In the genomic region with DNA sequence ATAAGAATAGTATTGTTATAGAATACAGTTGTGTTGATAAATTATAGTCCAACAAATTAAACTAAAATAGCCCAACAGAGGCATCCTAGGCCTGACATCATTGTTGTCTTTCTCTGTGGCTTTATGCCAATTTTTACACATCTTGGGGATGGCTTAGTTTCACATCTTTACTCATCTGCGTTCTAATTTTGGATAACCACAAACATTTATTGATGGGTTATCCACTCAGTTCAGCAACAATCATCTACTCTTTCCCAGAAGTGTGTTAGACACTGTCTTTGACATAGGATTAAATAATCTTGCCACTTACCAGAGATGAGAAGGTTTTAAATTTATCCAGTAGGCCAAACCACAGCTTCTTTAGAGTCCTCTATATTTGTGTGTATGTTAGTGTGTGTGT, we compare ENCODE assay signal across 11 cellular contexts.
DNase-seq lines count a peak whose midpoint lies in the region; ATAC-seq, FAIRE-seq and TF ChIP-seq lines count a peak whose summit lies in the region.
"Had no signal": no experiment of that assay in that cellular context is flagged by ENCODE, and none has a peak within 500 bp of the region (broad histone marks: within the 10 kb centered on the region; RNA-seq: fewer than 3 reads in every experiment).

No MANE protein-coding gene starts in this region.

- H4K20me1 ChIP-seq in GM12878 (ENCODE audit: control insufficient read depth, insufficient read depth) (no peaks in the 10 kb centered on the region), osteoblast (ENCODE audit: insufficient read depth, low read length) (no peaks in the 10 kb centered on the region)

- H3K4me3 Mint-ChIP-seq in activated CD8-positive, alpha-beta memory T cell treated with anti-CD3 and anti-CD28 coated beads, Interleukin-2, amount 10 ng/mL, durations not matched to agents 7 days and 5 days: no peak overlapping the region

- peaks cover 2% of the 10 kb centered on the region for H3K9me3 Mint-ChIP-seq in activated CD8-positive, alpha-beta memory T cell treated with anti-CD3 and anti-CD28 coated beads, Interleukin-2, amount 10 ng/mL, durations not matched to agents 7 days and 5 days (ENCODE audit: low read depth)

- POLR2A ChIA-PET in GM12878 (lab: Charles Lee): interaction anchor here (0.8 kb wide), 1 partner anchor 23 kb away, joined by 3 read pairs; no protein-coding TSS in a partner anchor

- peak; percentile 62 for ATAC-seq in activated CD8-positive, alpha-beta memory T cell treated with anti-CD3 and anti-CD28 coated beads, Interleukin-2, amount 10 ng/mL, durations not matched to agents 7 days and 5 days
- no peak; the same call in 2 of the 3 replicates for ATAC-seq in GM12878
- ATAC-seq in upper lobe of right lung: no peak
- ATAC-seq: K562 had no signal

- H2AFZ ChIP-seq in GM12878 (ENCODE audit: control insufficient read depth, low read depth, low read length) (no peak overlapping the region), osteoblast (ENCODE audit: low read length) (no peak overlapping the region)

- H3K9ac ChIP-seq in GM12878 (ENCODE audit: control insufficient read depth, insufficient read depth, low read length): no peak overlapping the region

- no peak overlapping the region for H3K4me3 ChIP-seq in GM12878
- H3K4me3 ChIP-seq in osteoblast (ENCODE audit: insufficient read depth, low read length): no peak overlapping the region
- no peak overlapping the region for H3K4me3 ChIP-seq in upper lobe of right lung
- no peak overlapping the region for H3K4me3 ChIP-seq in dorsolateral prefrontal cortex
- H3K4me3 ChIP-seq: K562 had no signal

- TF ChIP-seq CTCF in GM12878 (IDR thresholded peaks at IDR 0.05 in 2 of 3, conservative IDR thresholded peaks at IDR 0.05 in 1 of 3; ENCODE audit: control insufficient read depth in 2 of 3, extremely low read depth in 1 of 3, insufficient read depth in 1 of 3, low read depth in 3 of 3, low read length in 3 of 3) (no peak), osteoblast (IDR thresholded peaks at IDR 0.05; ENCODE audit: extremely low read depth, low read depth, low read length) (no peak), upper lobe of right lung (IDR thresholded peaks at IDR 0.05) (no peak), dorsolateral prefrontal cortex (IDR thresholded peaks at IDR 0.05 in 54 of 56, conservative IDR thresholded peaks at IDR 0.05 in 2 of 56; ENCODE audit: low read depth in 1 of 56, partially characterized antibody in 56 of 56) (no peak)

- DNase-seq in activated CD8-positive, alpha-beta memory T cell treated with anti-CD3 and anti-CD28 coated beads, Interleukin-2, amount 10 ng/mL, durations not matched to agents 7 days and 5 days: no peak
- DNase-seq in activated CD8-positive, alpha-beta memory T cell treated with anti-CD3 and anti-CD28 coated beads, Interleukin-2, amount 50 U/mL, for 4 hours: no peak
- no peak for DNase-seq in GM12878 (ENCODE audit: low read depth, low spot score)
- DNase-seq in osteoblast (ENCODE audit: insufficient read length, low spot score, missing footprints): no peak
- no peak for DNase-seq in upper lobe of right lung
- DNase-seq in AG08396 (ENCODE audit: low spot score): no peak
- no peak for DNase-seq in dorsolateral prefrontal cortex
- DNase-seq in GOT3 (lab: John Stamatoyannopoulos, UW): no peak
- DNase-seq: central memory CD4-positive, alpha-beta T cell; WERI-Rb-1 had no signal

- SMC1A ChIA-PET in GM12878 (lab: Charles Lee; ENCODE audit: uncharacterized antibody, unreplicated experiment): interaction anchor here (0.6 to 1.9 kb wide), 4 partner anchors 23 to 540 kb away, joined by 3 to 6 read pairs (median 4); no protein-coding TSS in a partner anchor

- H3K27ac Mint-ChIP-seq in activated CD8-positive, alpha-beta memory T cell treated with anti-CD3 and anti-CD28 coated beads, Interleukin-2, amount 10 ng/mL, durations not matched to agents 7 days and 5 days: no peak overlapping the region

- no peak overlapping the region for H3K27ac ChIP-seq in GM12878 (ENCODE audit: control insufficient read depth, insufficient read depth)
- peak overlapping the region; percentile 84 for H3K27ac ChIP-seq in osteoblast (ENCODE audit: low read depth, low read length)
- peak overlapping the region; percentile 4 for H3K27ac ChIP-seq in upper lobe of right lung
- peak overlapping the region in 8 of 59 donors; percentile 1 to 43 (median 14) for H3K27ac ChIP-seq in dorsolateral prefrontal cortex
- H3K27ac ChIP-seq: WERI-Rb-1 had no signal

- no TSS peak for BruUV-seq in GM12878 (replicated peaks; lab: Mats Ljungman, UMichigan)

- CTCF ChIA-PET in activated CD8-positive, alpha-beta memory T cell treated with anti-CD3 and anti-CD28 coated beads, Interleukin-2, amount 10 ng/mL, durations not matched to agents 7 days and 5 days (lab: Charles Lee): interaction anchor here (1.0 to 1.5 kb wide), 2 partner anchors 22 to 122 kb away, joined by 4 read pairs; no protein-coding TSS in a partner anchor
- CTCF ChIA-PET in GM12878 (lab: Yijun Ruan, JAX): interaction anchor here (1.2 to 1.8 kb wide), 3 partner anchors 21 to 275 kb away, joined by 4 to 9 read pairs (median 6); no protein-coding TSS in a partner anchor

- no peaks in the 10 kb centered on the region; the same call in 1 of the 2 replicates for H3K4me1 ChIP-seq in GM12878 (ENCODE audit: control insufficient read depth, insufficient read depth, low read length)
- H3K4me1 ChIP-seq in osteoblast (ENCODE audit: insufficient read depth, low read length): peaks cover 61% of the 10 kb centered on the region
- no peaks in the 10 kb centered on the region for H3K4me1 ChIP-seq in upper lobe of right lung

- peaks cover 27% of the 10 kb centered on the region for H3K4me1 Mint-ChIP-seq in activated CD8-positive, alpha-beta memory T cell treated with anti-CD3 and anti-CD28 coated beads, Interleukin-2, amount 10 ng/mL, durations not matched to agents 7 days and 5 days

- H3K79me2 ChIP-seq in GM12878 (ENCODE audit: control insufficient read depth, insufficient read depth, low read length) (no peaks in the 10 kb centered on the region), osteoblast (ENCODE audit: insufficient read depth, low read length) (no peaks in the 10 kb centered on the region)

- TF ChIP-seq EP300 in GM12878 (IDR thresholded peaks at IDR 0.05; ENCODE audit: borderline replicate concordance in 1 of 2, control insufficient read depth in 1 of 2, low read depth in 2 of 2, low read length in 2 of 2): no peak

- FAIRE-seq in GM12878 (lab: Jason Lieb, UNC): no peak
- FAIRE-seq: K562 had no signal

- intact Hi-C loops in GM12878 (cut with micrococcal nuclease; ENCODE audit: unreplicated experiment) (no loop called here), upper lobe of right lung (cut with DNase I) (no loop called here), dorsolateral prefrontal cortex (cut with DNase I) (no loop called here)

- H3K36me3 ChIP-seq in GM12878 (ENCODE audit: control insufficient read depth in 2 of 2, insufficient read depth in 2 of 2, low read length in 1 of 2) (no peaks in the 10 kb centered on the region), osteoblast (ENCODE audit: insufficient read depth, low read length) (no peaks in the 10 kb centered on the region), upper lobe of right lung (no peaks in the 10 kb centered on the region)
- H3K36me3 ChIP-seq: WERI-Rb-1 had no signal

- 0% methylated on average over 1 of the region's 1 CpG for WGBS in GM12878 (ENCODE audit: insufficient coverage, insufficient replicate concordance, low lambda C conversion rate, missing lambda C conversion rate)

- in situ Hi-C loops in GM12878 (cut with MboI): no loop called here

- H3K27me3 Mint-ChIP-seq in activated CD8-positive, alpha-beta memory T cell treated with anti-CD3 and anti-CD28 coated beads, Interleukin-2, amount 10 ng/mL, durations not matched to agents 7 days and 5 days: no peaks in the 10 kb centered on the region

- H3K36me3 Mint-ChIP-seq in activated CD8-positive, alpha-beta memory T cell treated with anti-CD3 and anti-CD28 coated beads, Interleukin-2, amount 10 ng/mL, durations not matched to agents 7 days and 5 days: peaks cover 12% of the 10 kb centered on the region

- H3K4me2 ChIP-seq in GM12878 (ENCODE audit: control insufficient read depth, insufficient read depth) (no peak overlapping the region), osteoblast (ENCODE audit: insufficient read depth, low read length) (peak overlapping the region; percentile 41)

- TF ChIP-seq RAD21 in GM12878 (IDR thresholded peaks at IDR 0.05; ENCODE audit: insufficient read depth, low read depth, low read length): no peak

- TF ChIP-seq POLR2A in GM12878 (IDR thresholded peaks at IDR 0.05; ENCODE audit: low read depth, low read length): no peak

- H3K9me3 ChIP-seq in GM12878 (replicated peaks; ENCODE audit: control insufficient read depth, insufficient read depth, low read length): no peaks in the 10 kb centered on the region
- no peaks in the 10 kb centered on the region for H3K9me3 ChIP-seq in osteoblast (ENCODE audit: low read depth, low read length)
- no peaks in the 10 kb centered on the region for H3K9me3 ChIP-seq in upper lobe of right lung

- H3K27me3 ChIP-seq in GM12878 (replicated peaks in 1 of 2; ENCODE audit: control insufficient read depth in 2 of 2, insufficient read depth in 2 of 2, low read length in 1 of 2) (no peaks in the 10 kb centered on the region), osteoblast (ENCODE audit: insufficient read depth, low read length) (no peaks in the 10 kb centered on the region), upper lobe of right lung (no peaks in the 10 kb centered on the region), dorsolateral prefrontal cortex (no peaks in the 10 kb centered on the region)

- RAD21 ChIA-PET in GM12878 (lab: Charles Lee; ENCODE audit: unreplicated experiment): interaction anchor here (1.2 kb wide), 2 partner anchors 23 to 26 kb away, joined by 3 to 8 read pairs; no protein-coding TSS in a partner anchor

TF ChIP-seq in GM12878, 131 proteins besides CTCF, POLR2A, EP300 and RAD21 (continues in another document):
- TF ChIP-seq, protein P1, sequence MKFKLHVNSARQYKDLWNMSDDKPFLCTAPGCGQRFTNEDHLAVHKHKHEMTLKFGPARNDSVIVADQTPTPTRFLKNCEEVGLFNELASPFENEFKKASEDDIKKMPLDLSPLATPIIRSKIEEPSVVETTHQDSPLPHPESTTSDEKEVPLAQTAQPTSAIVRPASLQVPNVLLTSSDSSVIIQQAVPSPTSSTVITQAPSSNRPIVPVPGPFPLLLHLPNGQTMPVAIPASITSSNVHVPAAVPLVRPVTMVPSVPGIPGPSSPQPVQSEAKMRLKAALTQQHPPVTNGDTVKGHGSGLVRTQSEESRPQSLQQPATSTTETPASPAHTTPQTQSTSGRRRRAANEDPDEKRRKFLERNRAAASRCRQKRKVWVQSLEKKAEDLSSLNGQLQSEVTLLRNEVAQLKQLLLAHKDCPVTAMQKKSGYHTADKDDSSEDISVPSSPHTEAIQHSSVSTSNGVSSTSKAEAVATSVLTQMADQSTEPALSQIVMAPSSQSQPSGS (IDR thresholded peaks at IDR 0.05; ENCODE audit: low read length): 0 out of 2 replicates have a peak, but pooled peaks have one; percentile 17
- TF ChIP-seq SUPT20H (IDR thresholded peaks at IDR 0.05; ENCODE audit: borderline replicate concordance, control insufficient read depth, low read depth, low read length) (no peak), HDAC2 (IDR thresholded peaks at IDR 0.05) (no peak), RUNX3 (IDR thresholded peaks at IDR 0.05; ENCODE audit: low read length) (peak; percentile 28), KLF5 (IDR thresholded peaks at IDR 0.05; ENCODE audit: partially characterized antibody) (no peak)
